ENCODE assay signal across 8 cellular contexts in the genomic region with DNA sequence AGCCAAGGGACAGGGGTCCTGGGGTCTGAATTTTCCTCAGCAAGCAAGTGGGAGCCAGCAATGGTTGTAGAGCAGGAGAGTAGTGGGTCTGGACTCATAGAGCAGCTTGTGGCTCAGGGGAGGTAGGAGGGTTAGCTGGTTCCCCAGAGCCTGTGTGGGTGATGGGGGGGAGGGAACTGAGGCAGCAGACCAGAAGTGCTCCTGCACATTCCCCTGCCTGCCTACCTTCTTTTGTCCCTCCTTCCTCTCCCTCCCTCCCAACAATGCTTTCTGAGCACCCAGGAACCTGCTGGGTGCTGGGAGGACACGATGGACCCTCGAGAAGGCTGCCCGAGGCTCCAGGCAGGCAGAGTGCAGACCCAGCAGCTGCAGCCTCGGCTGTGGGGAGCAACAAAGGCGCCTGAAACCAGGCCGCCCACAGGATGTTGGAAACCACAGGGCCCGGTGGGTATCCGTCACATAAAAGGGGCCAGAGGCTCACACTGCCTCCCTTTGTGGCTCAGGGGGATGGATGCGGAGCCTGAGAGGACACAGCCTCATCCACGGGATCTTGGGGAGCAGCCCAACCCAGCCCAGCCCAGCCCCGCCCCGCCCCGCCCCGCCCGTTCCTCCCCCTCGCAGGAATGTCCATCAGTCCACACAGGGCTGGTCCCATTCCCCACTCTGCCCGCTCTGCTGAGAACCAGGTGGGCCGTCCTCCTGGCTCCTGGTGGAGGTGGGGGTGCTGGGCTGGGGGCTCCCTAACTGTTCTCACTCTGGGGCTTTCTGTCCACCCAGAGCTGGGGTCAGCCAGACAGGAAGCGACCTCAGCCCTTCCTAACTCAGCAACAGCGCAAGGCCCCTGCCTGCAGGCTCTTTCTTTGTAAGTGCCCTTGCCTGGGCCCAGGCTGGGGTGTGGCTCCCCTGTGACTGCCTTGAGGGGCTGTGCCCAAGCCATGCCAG. TPM values are rescaled to one million over a fixed set of nuclear protein-coding genes. Genes with fewer than 3 reads are reported as not detected.
DNase-seq lines count a peak whose midpoint lies in the region; ATAC-seq and TF ChIP-seq lines count a peak whose summit lies in the region.

No MANE protein-coding gene starts in this region.

- peak; percentile 92 for DNase-seq in GM12865 (ENCODE audit: low read depth)
- no peak for DNase-seq in H9
- peak; percentile 93 for DNase-seq in OCI-LY7 (ENCODE audit: low spot score)
- DNase-seq in activated naive CD4-positive, alpha-beta T cell treated with anti-CD3 and anti-CD28 coated beads, Interleukin-2, amount 50 U/mL, for 72 hours (ENCODE audit: low spot score in 2 of 2): peak; percentile 67 to 83
- DNase-seq in stimulated activated CD4-positive, alpha-beta T cell treated with anti-CD3 and anti-CD28 coated beads, Interleukin-15, amount 100 ng/mL, for 24 hours: peak; percentile 78
- DNase-seq in NCI-H748 treated with DMSO at 0.1 percent for 48 hours (lab: John Stamatoyannopoulos, UW): no peak
- no peak for DNase-seq in glomerular visceral epithelial cell (ENCODE audit: extremely low spot score)
- DNase-seq in HPDE6-E6E7 (ENCODE audit: extremely low spot score): no peak

- H3K36me3 ChIP-seq in OCI-LY7 (ENCODE audit: insufficient read depth, low read length): peaks cover 55% of the 10 kb centered on the region

- no peaks in the 10 kb centered on the region for H3K79me1 ChIP-seq in H9 (ENCODE audit: insufficient read depth, low read depth, low read length, poor library complexity, severe bottlenecking)

- H3K4me2 ChIP-seq in H9 (ENCODE audit: insufficient read depth, insufficient read length, low read length) (no peak overlapping the region), OCI-LY7 (ENCODE audit: low read length) (peak overlapping the region; percentile 68)

- H3K27me3 ChIP-seq in H9 (ENCODE audit: insufficient read depth, low read length): no peaks in the 10 kb centered on the region

- H2BK120ac ChIP-seq in H9 (ENCODE audit: low read depth, low read length, poor library complexity, severe bottlenecking): no peak overlapping the region

- no peaks in the 10 kb centered on the region; the same call in 1 of the 2 replicates for H3K27me3 Mint-ChIP-seq in H9 (ENCODE audit: low read depth)

- H2BK5ac ChIP-seq in H9 (ENCODE audit: insufficient read length, low read length): no peak overlapping the region

- H2AK5ac ChIP-seq in H9 (ENCODE audit: insufficient read length, low read length): no peak overlapping the region

- H3K4me1 ChIP-seq in H9 (ENCODE audit: insufficient read depth, low read length) (no peaks in the 10 kb centered on the region), OCI-LY7 (ENCODE audit: insufficient read depth, low read length, poor library complexity, severe bottlenecking) (peaks cover 62% of the 10 kb centered on the region)

- no peaks in the 10 kb centered on the region for H3K23me2 ChIP-seq in H9 (ENCODE audit: insufficient read length, low read depth, low read length, poor library complexity, severe bottlenecking)

- H3T11ph ChIP-seq in H9 (ENCODE audit: low read length): no peak overlapping the region

- no peaks in the 10 kb centered on the region for H3K79me2 ChIP-seq in H9 (ENCODE audit: insufficient read depth, low read length)
- H3K79me2 ChIP-seq in OCI-LY7 (ENCODE audit: insufficient read depth, low read depth, low read length): peaks cover 37% of the 10 kb centered on the region

- H3K27ac ChIP-seq in H9 (ENCODE audit: insufficient read length, low read depth, low read length): no peak overlapping the region
- H3K27ac ChIP-seq in OCI-LY7 (ENCODE audit: low read depth, low read length, poor library complexity, severe bottlenecking): peak overlapping the region; percentile 94

- H3K18ac ChIP-seq in H9 (ENCODE audit: insufficient read length, low read depth, low read length): no peak overlapping the region

- no TSS peak for BruUV-seq in OCI-LY7 (replicated peaks; lab: Mats Ljungman, UMichigan)

- H3K56ac ChIP-seq in H9 (ENCODE audit: insufficient read length, low read depth, low read length): no peak overlapping the region

- H3K9me3 ChIP-seq in H9 (ENCODE audit: control insufficient read depth, low read depth, low read length) (no peaks in the 10 kb centered on the region), OCI-LY7 (ENCODE audit: low read length) (no peaks in the 10 kb centered on the region)

- no CpG with 5 or more reads among the region's 20 CpGs for WGBS in H9 (ENCODE audit: extremely low coverage, insufficient read length, low lambda C conversion rate)

- H2BK15ac ChIP-seq in H9 (ENCODE audit: low read depth, low read length): no peak overlapping the region

- no peak for TF ChIP-seq CTCF in GM12865 (IDR thresholded peaks at IDR 0.05; ENCODE audit: insufficient read depth, low read depth, low read length, missing control alignments)
- TF ChIP-seq CTCF in H9 (conservative IDR thresholded peaks at IDR 0.05): no peak
- no peak for TF ChIP-seq CTCF in OCI-LY7 (conservative IDR thresholded peaks at IDR 0.05; ENCODE audit: low read length)

- H3K9me2 ChIP-seq in OCI-LY7 (ENCODE audit: insufficient read depth, low read length): no peaks in the 10 kb centered on the region

- ATAC-seq in activated naive CD4-positive, alpha-beta T cell treated with anti-CD3 and anti-CD28 coated beads, Interleukin-2, amount 50 U/mL, for 72 hours: peak; percentile 69 to 83

- no peaks in the 10 kb centered on the region for H4K20me1 ChIP-seq in H9 (ENCODE audit: control insufficient read depth, insufficient read depth, insufficient read length)
- no peaks in the 10 kb centered on the region for H4K20me1 ChIP-seq in OCI-LY7 (ENCODE audit: insufficient read depth, low read length)

- no peak overlapping the region for H3K9ac ChIP-seq in H9 (ENCODE audit: extremely low read depth, insufficient read length, low read length)

- H4K91ac ChIP-seq in H9 (ENCODE audit: insufficient read length, low read depth, low read length): no peak overlapping the region

- H2BK12ac ChIP-seq in H9 (ENCODE audit: insufficient read length, low read depth, low read length): no peak overlapping the region

- peaks cover 10 to 25% of the 10 kb centered on the region in 2 experiments; a peak in 3 of 4 replicates for H3K4me1 Mint-ChIP-seq in H9

- no peaks in the 10 kb centered on the region for H3K9me3 Mint-ChIP-seq in H9
- no peaks in the 10 kb centered on the region for H3K9me3 Mint-ChIP-seq in activated naive CD4-positive, alpha-beta T cell treated with anti-CD3 and anti-CD28 coated beads, Interleukin-2, amount 50 U/mL, for 72 hours

- H3K36me3 Mint-ChIP-seq in H9 (ENCODE audit: insufficient read depth in 1 of 3, low read depth in 3 of 3): peaks cover 6 to 16% (median 12%) of the 10 kb centered on the region in 3 experiments; a peak in 6 of 7 replicates
- peaks cover 11 to 13% of the 10 kb centered on the region in 2 donors for H3K36me3 Mint-ChIP-seq in activated naive CD4-positive, alpha-beta T cell treated with anti-CD3 and anti-CD28 coated beads, Interleukin-2, amount 50 U/mL, for 72 hours

- no peak overlapping the region for H4K8ac ChIP-seq in H9 (replicated peaks; ENCODE audit: insufficient read length, low read depth, low read length)

- intact Hi-C loops in OCI-LY7 (cut with micrococcal nuclease; ENCODE audit: unreplicated experiment): loop anchor here (1.0 to 2.0 kb wide), 2 partner anchors 8 to 44 kb away; no protein-coding TSS in a partner anchor

- H3K4me3 Mint-ChIP-seq in H9: no peak overlapping the region

- POLR2A ChIA-PET in OCI-LY7 (lab: Charles Lee): interaction anchor here (0.9 to 2.1 kb wide), 3 partner anchors 24 to 33 kb away, joined by 3 to 11 read pairs (median 6); partner anchors contain the start of gene SLX4

- no peak overlapping the region for H3K23ac ChIP-seq in H9 (ENCODE audit: insufficient read length, low read depth, low read length)

- H2BK20ac ChIP-seq in H9 (ENCODE audit: low read depth, low read length, poor library complexity, severe bottlenecking): no peak overlapping the region

- no peak overlapping the region for H3K4ac ChIP-seq in H9 (ENCODE audit: low read depth, low read length)

- peak overlapping the region; percentile 26; the same call in 1 of the 2 replicates for H3K14ac ChIP-seq in H9 (ENCODE audit: insufficient read depth, low read length)

- H2AFZ ChIP-seq in H9 (ENCODE audit: low read length) (no peak overlapping the region), OCI-LY7 (ENCODE audit: low read length) (no peak overlapping the region)

- H4K5ac ChIP-seq in H9 (ENCODE audit: insufficient read length, low read depth, low read length): no peak overlapping the region

- CTCF ChIA-PET in OCI-LY7 (lab: Charles Lee; ENCODE audit: unreplicated experiment): no interaction called here

- H3K27ac Mint-ChIP-seq in H9: peak overlapping the region; percentile 55 to 91 (median 64); a peak in 1 of 7 replicates
- H3K27ac Mint-ChIP-seq in activated naive CD4-positive, alpha-beta T cell treated with anti-CD3 and anti-CD28 coated beads, Interleukin-2, amount 50 U/mL, for 72 hours: peak overlapping the region; percentile 80 to 91

- H3K4me3 ChIP-seq in GM12865 (ENCODE audit: low read depth, low read length) (peak overlapping the region; percentile 0), OCI-LY7 (ENCODE audit: low read depth, low read length, poor library complexity, severe bottlenecking) (peak overlapping the region; percentile 71)

RNA-seq across cellular contexts. Expression of gene NLRC3, which starts 1.7 kb away (rescaled TPM):
- 0.44 TPM in 2 replicates for total RNA-seq in H9 (2021)
- 42.7 and 50.6 TPM in 2 replicates for total RNA-seq in OCI-LY7 (2014; rRNA removed; shearing (Covaris generic))
- 59.4 and 74.0 TPM in 2 replicates for total RNA-seq in OCI-LY7 (2022)
- total RNA-seq in activated naive CD4-positive, alpha-beta T cell treated with anti-CD3 and anti-CD28 coated beads, Interleukin-2, amount 50 U/mL, for 72 hours: 10 to 100 TPM; 24.6 to 26.2 TPM

RNA-seq across cellular contexts. Expression of gene SLX4, which starts 32.5 kb away (rescaled TPM):
- total RNA-seq in H9 (2021): 9.9 and 10.0 TPM in 2 replicates
- total RNA-seq in OCI-LY7 (2014; rRNA removed; shearing (Covaris generic)): 13.2 and 13.7 TPM in 2 replicates
- total RNA-seq in OCI-LY7 (2022): 35.7 and 40.0 TPM in 2 replicates
- total RNA-seq in activated naive CD4-positive, alpha-beta T cell treated with anti-CD3 and anti-CD28 coated beads, Interleukin-2, amount 50 U/mL, for 72 hours: 10 to 100 TPM; 12.7 to 19.7 TPM

Comparison
In these comparisons a context has a peak if more than half of its experiments do, and no peak if none do; other contexts are left out.
1. DNase-seq: peak in GM12865 (single experiment), OCI-LY7 (single experiment), activated naive CD4-positive, alpha-beta T cell treated with anti-CD3 and anti-CD28 coated beads, Interleukin-2, amount 50 U/mL, for 72 hours (2 of 2) and stimulated activated CD4-positive, alpha-beta T cell treated with anti-CD3 and anti-CD28 coated beads, Interleukin-15, amount 100 ng/mL, for 24 hours (single experiment); none in H9 (single experiment), NCI-H748 treated with DMSO at 0.1 percent for 48 hours (single experiment), glomerular visceral epithelial cell (single experiment) and HPDE6-E6E7 (single experiment).
2. RNA of gene NLRC3, which starts 1.7 kb away (total RNA-seq): 42.7 to 74.0 TPM in OCI-LY7 and 24.6 to 26.2 TPM in activated naive CD4-positive, alpha-beta T cell treated with anti-CD3 and anti-CD28 coated beads, Interleukin-2, amount 50 U/mL, for 72 hours; 0.44 TPM in H9; every median in the first group is over 10 times any median in the second.